Comparison of ENCODE assay signal across 11 cellular contexts in the genomic region with DNA sequence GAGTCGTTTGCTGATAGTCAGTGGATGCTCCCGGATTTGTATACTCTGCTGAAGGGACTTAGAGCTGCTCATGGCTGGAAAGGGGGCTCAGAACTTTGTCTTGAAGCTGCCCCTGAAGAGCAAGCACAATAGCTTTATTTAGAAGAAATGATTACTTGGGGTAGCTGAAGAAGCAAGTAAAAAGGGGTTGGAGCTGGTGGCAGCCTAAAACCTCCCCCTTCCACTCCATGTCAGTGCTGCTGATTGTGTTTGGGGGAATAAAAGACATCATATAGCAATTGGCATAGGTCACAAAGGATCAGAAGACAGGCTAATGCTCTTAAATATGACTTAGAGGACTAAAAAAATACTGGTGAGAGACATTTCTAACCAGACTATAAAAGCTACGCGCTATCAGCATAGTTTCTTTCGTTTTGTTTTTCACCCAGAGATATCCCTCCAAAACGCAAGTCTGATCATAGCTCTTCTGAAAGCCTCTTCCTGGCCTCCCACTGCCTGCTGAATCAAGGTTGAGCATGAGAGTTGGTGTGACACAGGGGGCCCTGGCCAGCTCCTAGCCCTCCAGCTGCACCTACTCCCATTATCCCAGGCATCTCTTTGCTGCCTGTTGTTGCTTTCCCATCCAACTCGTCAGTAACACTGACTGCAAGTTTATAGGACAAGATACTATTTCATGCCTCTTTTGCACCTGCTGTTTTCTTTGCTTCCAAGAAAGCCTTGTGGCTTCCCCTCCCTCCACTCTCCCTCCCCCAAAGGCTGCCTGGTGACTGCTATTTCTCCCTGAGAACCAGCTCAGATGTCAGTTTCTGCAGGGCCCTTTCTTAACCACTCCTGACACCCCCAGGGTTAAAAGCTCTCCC. TPM values are rescaled to one million over a fixed set of nuclear protein-coding genes. Genes with fewer than 3 reads are reported as not detected.
DNase-seq lines count a peak whose midpoint lies in the region; ATAC-seq and TF ChIP-seq lines count a peak whose summit lies in the region.
"Had no signal": no experiment of that assay in that cellular context is flagged by ENCODE, and none has a peak within 500 bp of the region (broad histone marks: within the 10 kb centered on the region; RNA-seq: fewer than 3 reads in every experiment).

No MANE protein-coding gene starts in this region.

- H3K4me1 Mint-ChIP-seq in activated CD4-positive, alpha-beta T cell treated with anti-CD3 and anti-CD28 coated beads, Interleukin-2, amount 10 ng/mL, durations not matched to agents 7 days and 5 days, result peaks cover 28% of the 10 kb centered on the region
- peaks cover 5% of the 10 kb centered on the region for H3K4me1 Mint-ChIP-seq in endodermal cell
- H3K4me1 Mint-ChIP-seq in stimulated activated memory B cell treated with anti-CD40 and anti-IgM and Interleukin-4, amounts not matched to agents 10 μg/mL and 1 μg/mL and 100 μg/mL, for 72 hours, result peaks cover 8% of the 10 kb centered on the region

- no peaks in the 10 kb centered on the region for H3K27me3 Mint-ChIP-seq in activated CD4-positive, alpha-beta T cell treated with anti-CD3 and anti-CD28 coated beads, Interleukin-2, amount 10 ng/mL, durations not matched to agents 7 days and 5 days
- H3K27me3 Mint-ChIP-seq in endodermal cell (ENCODE audit: insufficient read depth), result peaks cover 34% of the 10 kb centered on the region
- H3K27me3 Mint-ChIP-seq in stimulated activated memory B cell treated with anti-CD40 and anti-IgM and Interleukin-4, amounts not matched to agents 10 μg/mL and 1 μg/mL and 100 μg/mL, for 72 hours, result no peaks in the 10 kb centered on the region

- H3K9ac ChIP-seq in endodermal cell (ENCODE audit: extremely low read depth, low read length, poor library complexity, severe bottlenecking), result no peak overlapping the region

- H3K4me1 ChIP-seq in SJCRH30 (no peaks in the 10 kb centered on the region; the same call in 1 of the 2 replicates), endodermal cell (ENCODE audit: control insufficient read depth, insufficient read depth, low read length) (no peaks in the 10 kb centered on the region), right atrium auricular region (no peaks in the 10 kb centered on the region)

- H3K9me3 ChIP-seq in SJCRH30 (replicated peaks), result no peaks in the 10 kb centered on the region
- peaks cover 14% of the 10 kb centered on the region for H3K9me3 ChIP-seq in endodermal cell (ENCODE audit: control insufficient read depth, low read length)
- H3K9me3 ChIP-seq in right atrium auricular region, result no peaks in the 10 kb centered on the region

- H3K4me3 ChIP-seq in SJCRH30 (no peak overlapping the region), endodermal cell (ENCODE audit: low read length) (no peak overlapping the region), right atrium auricular region (no peak overlapping the region)

- no peak overlapping the region for H3K27ac ChIP-seq in SJCRH30
- H3K27ac ChIP-seq in endodermal cell (ENCODE audit: low read depth, low read length), result no peak overlapping the region
- H3K27ac ChIP-seq in right atrium auricular region, result no peak overlapping the region

- peak; percentile 27 for DNase-seq in activated CD4-positive, alpha-beta T cell treated with anti-CD3 and anti-CD28 coated beads, Interleukin-2, amount 10 ng/mL, durations not matched to agents 7 days and 5 days
- no peak for DNase-seq in activated CD4-positive, alpha-beta T cell treated with anti-CD3 and anti-CD28 coated beads for 4 hours
- DNase-seq in SJCRH30 (peak; percentile 17 to 68), endodermal cell (peak; percentile 73), right atrium auricular region (ENCODE audit: low spot score) (no peak)
- DNase-seq: AML-193, NCI-H2029, SW 1271 had no signal

- no peaks in the 10 kb centered on the region for H3K27me3 ChIP-seq in SJCRH30
- peaks cover 44% of the 10 kb centered on the region for H3K27me3 ChIP-seq in endodermal cell (ENCODE audit: control insufficient read depth, insufficient read depth, low read length, poor library complexity, severe bottlenecking)
- no peaks in the 10 kb centered on the region for H3K27me3 ChIP-seq in right atrium auricular region

- WGBS in endodermal cell (ENCODE audit: insufficient coverage in 1 of 2, insufficient read length in 1 of 2), 2 experiments, result 76 to 91% methylated on average over 6 to 7 of the region's 7 CpGs

- H3K9me3 Mint-ChIP-seq in activated CD4-positive, alpha-beta T cell treated with anti-CD3 and anti-CD28 coated beads, Interleukin-2, amount 10 ng/mL, durations not matched to agents 7 days and 5 days, result peaks cover 18% of the 10 kb centered on the region
- peaks cover 20% of the 10 kb centered on the region for H3K9me3 Mint-ChIP-seq in endodermal cell
- peaks cover 9% of the 10 kb centered on the region for H3K9me3 Mint-ChIP-seq in stimulated activated memory B cell treated with anti-CD40 and anti-IgM and Interleukin-4, amounts not matched to agents 10 μg/mL and 1 μg/mL and 100 μg/mL, for 72 hours

- peak overlapping the region; percentile 64 for H3K4me3 Mint-ChIP-seq in activated CD4-positive, alpha-beta T cell treated with anti-CD3 and anti-CD28 coated beads, Interleukin-2, amount 10 ng/mL, durations not matched to agents 7 days and 5 days
- no peak overlapping the region for H3K4me3 Mint-ChIP-seq in endodermal cell
- no peak overlapping the region for H3K4me3 Mint-ChIP-seq in stimulated activated memory B cell treated with anti-CD40 and anti-IgM and Interleukin-4, amounts not matched to agents 10 μg/mL and 1 μg/mL and 100 μg/mL, for 72 hours

- H3K36me3 ChIP-seq in SJCRH30 (no peaks in the 10 kb centered on the region), endodermal cell (ENCODE audit: control insufficient read depth, insufficient read depth, low read length) (no peaks in the 10 kb centered on the region), right atrium auricular region (no peaks in the 10 kb centered on the region)

- no peak for TF ChIP-seq CTCF in endodermal cell (conservative IDR thresholded peaks at IDR 0.05)
- TF ChIP-seq CTCF in right atrium auricular region (IDR thresholded peaks at IDR 0.05), result no peak

- peak overlapping the region; percentile 94 for H3K27ac Mint-ChIP-seq in activated CD4-positive, alpha-beta T cell treated with anti-CD3 and anti-CD28 coated beads, Interleukin-2, amount 10 ng/mL, durations not matched to agents 7 days and 5 days
- no peak overlapping the region for H3K27ac Mint-ChIP-seq in endodermal cell
- peak overlapping the region; percentile 20 for H3K27ac Mint-ChIP-seq in stimulated activated memory B cell treated with anti-CD40 and anti-IgM and Interleukin-4, amounts not matched to agents 10 μg/mL and 1 μg/mL and 100 μg/mL, for 72 hours

- no peak for ATAC-seq in stimulated activated memory B cell treated with anti-CD40 and anti-IgM and Interleukin-4, amounts not matched to agents 10 μg/mL and 1 μg/mL and 100 μg/mL, for 72 hours
- ATAC-seq in HG03280 (IDR thresholded peaks at IDR 0.05; ENCODE audit: unreplicated experiment) (no peak), HG02840 (IDR thresholded peaks at IDR 0.05; ENCODE audit: low FRiP score, unreplicated experiment) (no peak)

- CTCF ChIA-PET in activated CD4-positive, alpha-beta T cell treated with anti-CD3 and anti-CD28 coated beads, Interleukin-2, amount 10 ng/mL, durations not matched to agents 7 days and 5 days (lab: Charles Lee), result interaction anchor here (1.0 to 4.5 kb wide), 9 partner anchors 11 to 569 kb away, joined by 3 to 21 read pairs (median 4); no protein-coding TSS in a partner anchor

- POLR2A ChIA-PET in activated CD4-positive, alpha-beta T cell treated with anti-CD3 and anti-CD28 coated beads, Interleukin-2, amount 10 ng/mL, durations not matched to agents 7 days and 5 days (lab: Charles Lee), result interaction anchor here (0.5 kb wide), 1 partner anchor 22 kb away, joined by 3 read pairs; no protein-coding TSS in a partner anchor

- peaks cover 12% of the 10 kb centered on the region for H3K36me3 Mint-ChIP-seq in activated CD4-positive, alpha-beta T cell treated with anti-CD3 and anti-CD28 coated beads, Interleukin-2, amount 10 ng/mL, durations not matched to agents 7 days and 5 days (ENCODE audit: low read depth)
- H3K36me3 Mint-ChIP-seq in endodermal cell (ENCODE audit: low read depth), result no peaks in the 10 kb centered on the region
- H3K36me3 Mint-ChIP-seq in stimulated activated memory B cell treated with anti-CD40 and anti-IgM and Interleukin-4, amounts not matched to agents 10 μg/mL and 1 μg/mL and 100 μg/mL, for 72 hours, result peaks cover 5% of the 10 kb centered on the region

RNA-seq across cellular contexts. Expression of a gene that starts 33.9 kb away (rescaled TPM):
- total RNA-seq in activated CD4-positive, alpha-beta T cell treated with anti-CD3 and anti-CD28 coated beads, Interleukin-2, amount 10 ng/mL, durations not matched to agents 7 days and 5 days, result 10 to 100 TPM; 12.1 to 12.8 TPM
- total RNA-seq in SJCRH30 (2014; rRNA removed; shearing (Covaris generic)), result 1.6 and 1.7 TPM in 2 replicates
- 10 to 100 TPM in 1 of 2 donors, 1 to 10 TPM in 1; 9.7 to 13.0 TPM for total RNA-seq in endodermal cell
- 7.5 TPM for polyA plus RNA-seq in endodermal cell (2013, experiment 1 of 2)
- polyA plus RNA-seq in endodermal cell (2013, experiment 2 of 2), result 8.0 TPM
- 100 to 1,000 TPM; 151 to 155 TPM for total RNA-seq in right atrium auricular region

Comparison
In these comparisons a context has a peak if more than half of its experiments do, and no peak if none do; other contexts are left out.
1. DNase-seq: peak in activated CD4-positive, alpha-beta T cell treated with anti-CD3 and anti-CD28 coated beads, Interleukin-2, amount 10 ng/mL, durations not matched to agents 7 days and 5 days (single experiment), SJCRH30 (2 of 2) and endodermal cell (single experiment); none in activated CD4-positive, alpha-beta T cell treated with anti-CD3 and anti-CD28 coated beads for 4 hours (0 of 2) and right atrium auricular region (single experiment).
2. RNA of a gene that starts 33.9 kb away (total RNA-seq): 151 to 155 TPM in right atrium auricular region; 9.7 to 13.0 TPM in endodermal cell, 12.1 to 12.8 TPM in activated CD4-positive, alpha-beta T cell treated with anti-CD3 and anti-CD28 coated beads, Interleukin-2, amount 10 ng/mL, durations not matched to agents 7 days and 5 days and 1.6 to 1.7 TPM in SJCRH30; every median in the first group is over 10 times any median in the second.